In the genomic region with DNA sequence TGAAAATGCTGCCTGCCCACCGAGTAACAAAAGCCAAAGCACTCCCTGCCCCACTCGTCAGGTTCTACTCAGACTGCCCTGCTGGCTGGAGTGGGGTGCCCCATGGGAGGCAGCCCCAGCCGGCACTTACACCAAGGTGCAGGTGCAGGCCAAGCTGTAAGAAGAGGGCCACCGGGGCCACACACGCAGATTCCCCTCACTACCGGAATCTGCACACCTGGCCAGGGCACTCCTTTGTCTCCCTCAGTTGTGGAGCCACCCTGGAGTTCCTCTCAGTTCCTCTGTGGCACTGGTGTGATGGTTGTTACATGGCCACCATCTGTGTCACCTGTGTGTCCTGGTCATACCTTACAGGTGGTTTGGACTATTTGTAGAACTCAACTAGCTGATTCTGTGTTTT, we compare ENCODE assay signal across 1 cellular context.
TF ChIP-seq lines count a peak whose summit lies in the region.

No MANE protein-coding gene starts in this region.

TF ChIP-seq in GM12878, 131 proteins besides CTCF, POLR2A, EP300 and RAD21:
- TF ChIP-seq SPI1 (IDR thresholded peaks at IDR 0.05; ENCODE audit: borderline replicate concordance, insufficient read depth, low read depth, low read length) (peak; percentile 23; the same call in 1 of the 2 replicates), SUPT20H (IDR thresholded peaks at IDR 0.05; ENCODE audit: borderline replicate concordance, control insufficient read depth, low read depth, low read length) (no peak), HCFC1 (IDR thresholded peaks at IDR 0.05; ENCODE audit: low read length) (no peak)
